In genomic region chr2:153872311-153873061, GRCh38 we compare ENCODE assay signal across 9 cellular contexts. TPM values are rescaled to one million over a fixed set of nuclear protein-coding genes. Genes with fewer than 3 reads are reported as not detected.
DNase-seq lines count a peak whose midpoint lies in the region; ATAC-seq and TF ChIP-seq lines count a peak whose summit lies in the region.
"Had no signal": no experiment of that assay in that cellular context is flagged by ENCODE, and none has a peak within 500 bp of the region (broad histone marks: within the 10 kb centered on the region; RNA-seq: fewer than 3 reads in every experiment).

No MANE protein-coding gene starts in this region.

- peaks cover 0 to 13% (median 0%) of the 10 kb centered on the region in 4 donors for H3K9me3 ChIP-seq in stomach

- H3K27ac ChIP-seq in stomach = peak overlapping the region in 1 of 5 donors; percentile 49

- no peak for TF ChIP-seq CTCF in stomach (IDR thresholded peaks at IDR 0.05)

- peak overlapping the region; percentile 60 for H3K4me3 Mint-ChIP-seq in activated naive CD8-positive, alpha-beta T cell treated with anti-CD3 and anti-CD28 coated beads for 36 hours

- H3K36me3 Mint-ChIP-seq in activated naive CD8-positive, alpha-beta T cell treated with anti-CD3 and anti-CD28 coated beads for 36 hours = peaks cover 3% of the 10 kb centered on the region

- TF ChIP-seq POLR2A in stomach (IDR thresholded peaks at IDR 0.05) = no peak

- no peak overlapping the region for H3K27ac Mint-ChIP-seq in activated naive CD8-positive, alpha-beta T cell treated with anti-CD3 and anti-CD28 coated beads for 36 hours

- H3K9me3 Mint-ChIP-seq in activated naive CD8-positive, alpha-beta T cell treated with anti-CD3 and anti-CD28 coated beads for 36 hours = peaks cover 3% of the 10 kb centered on the region

- peaks cover 45% of the 10 kb centered on the region for H3K27me3 Mint-ChIP-seq in activated naive CD8-positive, alpha-beta T cell treated with anti-CD3 and anti-CD28 coated beads for 36 hours

- intact Hi-C loops in stomach (cut with DNase I; ENCODE audit: low total_unique reads) = no loop called here

- DNase-seq in NCI-H2227 (lab: John Stamatoyannopoulos, UW; ENCODE audit: unreplicated experiment) = peak; percentile 46
- DNase-seq in NCI-H2227 treated with DMSO at 0.1 percent for 48 hours (lab: John Stamatoyannopoulos, UW) = no peak
- peak; percentile 1 for DNase-seq in activated naive CD8-positive, alpha-beta T cell treated with anti-CD3 and anti-CD28 coated beads for 36 hours
- DNase-seq in islet precursor cell = peak; percentile 58
- DNase-seq in stomach = no peak
- DNase-seq in AML-193 (lab: John Stamatoyannopoulos, UW) = no peak
- no peak for DNase-seq in NCI-H2029 treated with DMSO at 0.1 percent for 48 hours (lab: John Stamatoyannopoulos, UW)
- DNase-seq: stimulated activated naive CD4-positive, alpha-beta T cell had no signal

- no peak for ATAC-seq in HG02885 (IDR thresholded peaks at IDR 0.05; ENCODE audit: poor library complexity, unreplicated experiment)

- H3K4me1 ChIP-seq in stomach = peaks cover 0 to 25% (median 3%) of the 10 kb centered on the region in 4 donors

- no peaks in the 10 kb centered on the region for H3K36me3 ChIP-seq in stomach

- peak overlapping the region; percentile 13 to 33 (median 26) for H3K4me3 ChIP-seq in stomach

- peaks cover 3% of the 10 kb centered on the region for H3K4me1 Mint-ChIP-seq in activated naive CD8-positive, alpha-beta T cell treated with anti-CD3 and anti-CD28 coated beads for 36 hours

- WGBS in stomach, 5 donors = 2 to 8% (median 4%) methylated on average over 18 to 56 of the region's 56 CpGs

- H3K27me3 ChIP-seq in stomach = peaks cover 6 to 49% (median 30%) of the 10 kb centered on the region in 3 donors

- TF ChIP-seq EP300 in stomach (IDR thresholded peaks at IDR 0.05) = no peak

RNA-seq across cellular contexts. Expression of gene GALNT13, which starts 0.8 kb away (rescaled TPM):
- total RNA-seq in activated naive CD8-positive, alpha-beta T cell treated with anti-CD3 and anti-CD28 coated beads for 36 hours = under 1 TPM; 0.16 to 0.35 TPM
- 1 to 10 TPM in 2 of 5 donors, under 1 TPM in 1, not detected in 2; 0.72 to 6.2 (median 1.2) TPM for total RNA-seq in stomach
- under 1 TPM in 2 of 3 donors, not detected in 1; 0.15 to 0.40 TPM for polyA plus RNA-seq in stomach

Comparison
In these comparisons a context has a peak if more than half of its experiments do, and no peak if none do; other contexts are left out.
1. DNase-seq: peak in NCI-H2227 (single experiment), activated naive CD8-positive, alpha-beta T cell treated with anti-CD3 and anti-CD28 coated beads for 36 hours (single experiment) and islet precursor cell (single experiment); none in NCI-H2227 treated with DMSO at 0.1 percent for 48 hours (single experiment), stomach (single experiment), AML-193 (0 of 2) and NCI-H2029 treated with DMSO at 0.1 percent for 48 hours (single experiment).